Comparison of ENCODE assay signal across 22 cellular contexts in genomic region chr6:657743-658142, GRCh38. TPM values are rescaled to one million over a fixed set of nuclear protein-coding genes. Genes with fewer than 3 reads are reported as not detected.
DNase-seq lines count a peak whose midpoint lies in the region; ATAC-seq, FAIRE-seq and TF ChIP-seq lines count a peak whose summit lies in the region.
"Had no signal": no experiment of that assay in that cellular context is flagged by ENCODE, and none has a peak within 500 bp of the region (broad histone marks: within the 10 kb centered on the region; RNA-seq: fewer than 3 reads in every experiment).

No MANE protein-coding gene starts in this region.

- BruUV-seq in K562 (replicated peaks; lab: Mats Ljungman, UMichigan): no TSS peak

- no peak overlapping the region for H2AFZ ChIP-seq in K562 (ENCODE audit: low read depth, low read length)

- no peak for TF ChIP-seq RAD21 in K562 (CRISPR knock-in tag; conservative IDR thresholded peaks at IDR 0.05 in 1 of 2, IDR thresholded peaks at IDR 0.05 in 1 of 2)

- H3K79me2 ChIP-seq in K562 (ENCODE audit: control insufficient read depth, insufficient read depth, low read length): peaks cover 32% of the 10 kb centered on the region

- H3K4me1 Mint-ChIP-seq in naive thymus-derived CD4-positive, alpha-beta T cell: peaks cover 42 to 68% (median 53%) of the 10 kb centered on the region in 7 donors

- POLR2A ChIA-PET in K562 (lab: Yijun Ruan, JAX): no interaction called here
- POLR2A ChIA-PET in naive thymus-derived CD4-positive, alpha-beta T cell (lab: Charles Lee): no interaction called here

- in situ Hi-C loops in K562 (cut with MboI): no loop called here

- no peaks in the 10 kb centered on the region; the same call in 1 of the 2 replicates for H4K20me1 ChIP-seq in K562 (replicated peaks; ENCODE audit: control insufficient read depth, insufficient read depth, low read length)

- TF ChIP-seq CTCF in left ventricle myocardium inferior (IDR thresholded peaks at IDR 0.05; ENCODE audit: borderline replicate concordance) (no peak), K562 (IDR thresholded peaks at IDR 0.05 in 2 of 3, conservative IDR thresholded peaks at IDR 0.05 in 1 of 3; ENCODE audit: insufficient read depth in 2 of 3, low read depth in 1 of 3, low read length in 3 of 3) (no peak)

- no peak overlapping the region for H3K4me3 Mint-ChIP-seq in naive thymus-derived CD4-positive, alpha-beta T cell
- H3K4me3 Mint-ChIP-seq: B cell, CD14-positive monocyte had no signal

- H3K27ac Mint-ChIP-seq in naive thymus-derived CD4-positive, alpha-beta T cell: peak overlapping the region in 5 of 9 donors; percentile 32 to 55 (median 44)
- H3K27ac Mint-ChIP-seq: B cell, CD14-positive monocyte had no signal

- H3K4me1 ChIP-seq in left ventricle myocardium inferior (peaks cover 52% of the 10 kb centered on the region), K562 (replicated peaks in 1 of 2; ENCODE audit: control insufficient read depth in 2 of 2, insufficient read depth in 2 of 2, low read length in 2 of 2) (peaks cover 23 to 26% of the 10 kb centered on the region in 2 experiments)
- peaks cover 7 to 23% of the 10 kb centered on the region in 2 donors for H3K4me1 ChIP-seq in naive thymus-derived CD4-positive, alpha-beta T cell (ENCODE audit: control insufficient read depth in 2 of 2, insufficient read depth in 2 of 2, low read length in 2 of 2)
- H3K4me1 ChIP-seq: Peyer's patch, SJCRH30 had no signal

- no peak for FAIRE-seq in K562 (lab: Jason Lieb, UNC)
- FAIRE-seq: A549, H54 had no signal

- H3K36me3 Mint-ChIP-seq in naive thymus-derived CD4-positive, alpha-beta T cell: peaks cover 15 to 44% (median 37%) of the 10 kb centered on the region in 5 donors

- no peaks in the 10 kb centered on the region for H3K9me1 ChIP-seq in K562 (ENCODE audit: control insufficient read depth, insufficient read depth, low read length)

- H3K4me3 ChIP-seq in left ventricle myocardium inferior (no peak overlapping the region), K562 (no peak overlapping the region), H7 (ENCODE audit: insufficient read depth, low read depth, low read length) (no peak overlapping the region)
- H3K4me3 ChIP-seq in naive thymus-derived CD4-positive, alpha-beta T cell (ENCODE audit: low read length): no peak overlapping the region
- H3K4me3 ChIP-seq: A549, Peyer's patch, SJCRH30 had no signal

- no peak overlapping the region for H3K4me2 ChIP-seq in K562 (ENCODE audit: insufficient read depth, low read length)
- H3K4me2 ChIP-seq: A549 had no signal

- H3K9ac ChIP-seq in K562 (ENCODE audit: insufficient read depth in 1 of 2, low read depth in 2 of 2, low read length in 2 of 2): no peak overlapping the region

- DNase-seq in left ventricle myocardium inferior: no peak
- DNase-seq in Right ventricle myocardium inferior (ENCODE audit: missing footprints): no peak
- DNase-seq in K562 (ENCODE audit: extremely low read depth in 1 of 4, low spot score in 3 of 4): no peak
- no peak for DNase-seq in naive thymus-derived CD4-positive, alpha-beta T cell
- no peak for DNase-seq in H7
- DNase-seq in NCI-H748 treated with DMSO at 0.1 percent for 48 hours (lab: John Stamatoyannopoulos, UW): no peak
- DNase-seq in erythroblast (lab: John Stamatoyannopoulos, UW): no peak
- DNase-seq: DMS79, Karpas-422, NCI-H1694, NCI-H2081, NCI-H2171, NCI-H345, NCI-H524, NCI-H82, Peyer's patch, SJCRH30 had no signal

- H3K9me3 ChIP-seq in left ventricle myocardium inferior (replicated peaks): peaks cover 23% of the 10 kb centered on the region
- H3K9me3 ChIP-seq in K562 (replicated peaks; ENCODE audit: control insufficient read depth, insufficient read depth, low read depth, low read length): no peaks in the 10 kb centered on the region
- no peaks in the 10 kb centered on the region for H3K9me3 ChIP-seq in naive thymus-derived CD4-positive, alpha-beta T cell (ENCODE audit: control insufficient read depth in 2 of 3, low read length in 3 of 3)
- H3K9me3 ChIP-seq: A549, Peyer's patch, SJCRH30 had no signal

- CTCF ChIA-PET in K562 (lab: Yijun Ruan, JAX; ENCODE audit: low intra/inter-chr PET ratio): no interaction called here
- CTCF ChIA-PET in naive thymus-derived CD4-positive, alpha-beta T cell (lab: Charles Lee): no interaction called here

- TF ChIP-seq POLR2A in K562 (conservative IDR thresholded peaks at IDR 0.05): no peak
- TF ChIP-seq POLR2A in erythroblast (IDR thresholded peaks at IDR 0.05; ENCODE audit: low read length): no peak

- no peaks in the 10 kb centered on the region for H3K27me3 Mint-ChIP-seq in naive thymus-derived CD4-positive, alpha-beta T cell
- H3K27me3 Mint-ChIP-seq: B cell, IgD-negative memory B cell had no signal

- intact Hi-C loops in left ventricle myocardium inferior (cut with micrococcal nuclease): no loop called here
- intact Hi-C loops in Right ventricle myocardium inferior (cut with DNase I): no loop called here
- intact Hi-C loops in K562 (cut with micrococcal nuclease): loop anchor here (2.0 to 5.0 kb wide), 2 partner anchors 53 to 65 kb away; no protein-coding TSS in a partner anchor
- intact Hi-C loops in naive thymus-derived CD4-positive, alpha-beta T cell (cut with micrococcal nuclease): no loop called here

- no peak for ATAC-seq in Right ventricle myocardium inferior
- no peak for ATAC-seq in K562
- ATAC-seq in naive thymus-derived CD4-positive, alpha-beta T cell: no peak
- ATAC-seq: A549 had no signal

- H3K9me3 Mint-ChIP-seq in naive thymus-derived CD4-positive, alpha-beta T cell: peaks cover 0 to 4% (median 0%) of the 10 kb centered on the region in 11 donors

- H3K27me3 ChIP-seq in left ventricle myocardium inferior (ENCODE audit: low read depth) (no peaks in the 10 kb centered on the region), K562 (ENCODE audit: control insufficient read depth in 2 of 2, insufficient read depth in 2 of 2, low read length in 2 of 2) (no peaks in the 10 kb centered on the region), H7 (ENCODE audit: control insufficient read depth, insufficient read depth, low read length) (no peaks in the 10 kb centered on the region)
- no peaks in the 10 kb centered on the region for H3K27me3 ChIP-seq in naive thymus-derived CD4-positive, alpha-beta T cell (ENCODE audit: control insufficient read depth in 2 of 2, insufficient read depth in 2 of 2, low read length in 2 of 2)
- H3K27me3 ChIP-seq: Peyer's patch, SJCRH30 had no signal

- WGBS in K562 (ENCODE audit: insufficient coverage, low coverage, missing lambda C conversion rate): 35% methylated on average over 1 of the region's 1 CpG

- peaks cover 23% of the 10 kb centered on the region for H3K36me3 ChIP-seq in left ventricle myocardium inferior
- H3K36me3 ChIP-seq in K562 (ENCODE audit: control insufficient read depth, insufficient read depth, low read length): peaks cover 6% of the 10 kb centered on the region; the same call in 1 of the 3 replicates
- H3K36me3 ChIP-seq in naive thymus-derived CD4-positive, alpha-beta T cell (ENCODE audit: control insufficient read depth in 2 of 3, insufficient read depth in 3 of 3, low read length in 3 of 3): peaks cover 0 to 11% (median 0%) of the 10 kb centered on the region in 3 experiments
- H3K36me3 ChIP-seq in H7 (replicated peaks; ENCODE audit: control insufficient read depth, insufficient read depth, low read length): no peaks in the 10 kb centered on the region
- H3K36me3 ChIP-seq: SJCRH30 had no signal

- no peak for TF ChIP-seq EP300 in K562 (IDR thresholded peaks at IDR 0.05; ENCODE audit: low read length)

- H3K27ac ChIP-seq in left ventricle myocardium inferior (replicated peaks) (peak overlapping the region; percentile 41), K562 (ENCODE audit: extremely low read depth, low read depth, low read length) (no peak overlapping the region; the same call in 2 of the 3 replicates)
- H3K27ac ChIP-seq in naive thymus-derived CD4-positive, alpha-beta T cell (ENCODE audit: low read depth, low read length): no peak overlapping the region
- H3K27ac ChIP-seq: A549, Peyer's patch, SJCRH30 had no signal

RNA-seq across cellular contexts. Expression of gene HUS1B, which starts 0.8 kb away (rescaled TPM):
- total RNA-seq in left ventricle myocardium inferior (not detected), Right ventricle myocardium inferior (not detected), K562 (2014; rRNA removed) (1.1 and 1.3 TPM in 2 replicates), K562 (2014; rRNA removed; fragmentation: Illumina TruSeq; extraction: Trizol) (0.44 and 0.67 TPM in 2 replicates), K562 (2015; rRNA removed; fragmentation: Illumina TruSeq; extraction: Trizol) (0.57 and 0.69 TPM in 2 replicates), K562 (2021) (1.0 and 1.4 TPM in 2 replicates)
- total RNA-seq in K562 (2011; cell fraction: chromatin; rRNA removed; ENCODE audit: low replicate concordance): 5.6 and 5.8 TPM in 2 replicates
- 2.8 and 3.8 TPM in 2 replicates for total RNA-seq in K562 (2011; cell fraction: nucleolus; rRNA removed)
- 2.7 and 4.0 TPM in 2 replicates for total RNA-seq in K562 (2011; cell fraction: nucleoplasm; rRNA removed)
- polyA plus RNA-seq in K562 (2011; rRNA removed) (0.29 and 0.31 TPM in 2 replicates), K562 (2014; fragmentation: Illumina TruSeq; extraction: Trizol) (0.16 and 0.32 TPM in 2 replicates), K562 (2014; fragmentation: Nextera tagmentation; extraction: Ambion mirVana) (under 1 TPM in 1 of 2 experiments, not detected in 1; 0.32 TPM), K562 (2014; rRNA removed) (0.32 TPM in 1 of 2 replicates, not detected in the other)
- polyA plus RNA-seq in K562 (2011; cell fraction: cytosol; rRNA removed): 0.25 and 0.40 TPM in 2 replicates
- polyA plus RNA-seq in K562 (2011; cell fraction: nucleus; rRNA removed): 0.74 and 1.4 TPM in 2 replicates
- 0.39 and 0.64 TPM in 2 replicates for polyA plus RNA-seq in K562 (2012)
- 0.63 and 0.74 TPM in 2 replicates for polyA minus RNA-seq in K562 (2011; rRNA and poly(A)+ RNA removed)
- 1.4 TPM in 1 of 2 replicates, not detected in the other for polyA minus RNA-seq in K562 (2011; cell fraction: cytosol; rRNA and poly(A)+ RNA removed)
- polyA minus RNA-seq in K562 (2011; cell fraction: nucleus; rRNA and poly(A)+ RNA removed): 2.6 TPM in 2 replicates
- 1 to 10 TPM; 1.4 to 3.5 (median 2.4) TPM for total RNA-seq in naive thymus-derived CD4-positive, alpha-beta T cell
- 1 to 10 TPM; 1.1 to 1.4 TPM for polyA plus RNA-seq in naive thymus-derived CD4-positive, alpha-beta T cell
- 0.22 and 1.1 TPM in 2 replicates for total RNA-seq in H7 (2014; rRNA removed; shearing (Covaris generic))

RNA-seq across cellular contexts. Expression of gene EXOC2, which starts 35.2 kb away (rescaled TPM):
- total RNA-seq in left ventricle myocardium inferior (15.6 TPM), Right ventricle myocardium inferior (13.3 TPM), K562 (2014; rRNA removed) (20.8 and 23.0 TPM in 2 replicates), K562 (2014; rRNA removed; fragmentation: Illumina TruSeq; extraction: Trizol) (27.9 and 28.6 TPM in 2 replicates), K562 (2015; rRNA removed; fragmentation: Illumina TruSeq; extraction: Trizol) (24.1 and 27.4 TPM in 2 replicates), K562 (2021) (24.4 and 24.7 TPM in 2 replicates)
- 29.0 and 54.6 TPM in 2 replicates for total RNA-seq in K562 (2011; cell fraction: chromatin; rRNA removed; ENCODE audit: low replicate concordance)
- total RNA-seq in K562 (2011; cell fraction: nucleolus; rRNA removed): 15.0 and 20.5 TPM in 2 replicates
- total RNA-seq in K562 (2011; cell fraction: nucleoplasm; rRNA removed): 22.8 and 25.9 TPM in 2 replicates
- polyA plus RNA-seq in K562 (2011; rRNA removed) (22.5 and 30.2 TPM in 2 replicates), K562 (2014; fragmentation: Illumina TruSeq; extraction: Trizol) (20.2 and 24.2 TPM in 2 replicates), K562 (2014; fragmentation: Nextera tagmentation; extraction: Ambion mirVana) (10 to 100 TPM; 12.2 to 18.0 TPM), K562 (2014; rRNA removed) (17.0 and 23.6 TPM in 2 replicates)
- 17.0 and 18.6 TPM in 2 replicates for polyA plus RNA-seq in K562 (2011; cell fraction: cytosol; rRNA removed)
- 18.1 and 20.1 TPM in 2 replicates for polyA plus RNA-seq in K562 (2011; cell fraction: nucleus; rRNA removed)
- polyA plus RNA-seq in K562 (2012): 20.4 TPM in 2 replicates
- 66.5 and 74.5 TPM in 2 replicates for polyA minus RNA-seq in K562 (2011; rRNA and poly(A)+ RNA removed)
- 17.9 and 26.4 TPM in 2 replicates for polyA minus RNA-seq in K562 (2011; cell fraction: cytosol; rRNA and poly(A)+ RNA removed)
- polyA minus RNA-seq in K562 (2011; cell fraction: nucleus; rRNA and poly(A)+ RNA removed): 22.2 and 34.4 TPM in 2 replicates
- 10 to 100 TPM; 26.7 to 40.6 (median 38.8) TPM for total RNA-seq in naive thymus-derived CD4-positive, alpha-beta T cell
- 10 to 100 TPM; 33.9 to 45.4 TPM for polyA plus RNA-seq in naive thymus-derived CD4-positive, alpha-beta T cell
- total RNA-seq in H7 (2014; rRNA removed; shearing (Covaris generic)): 41.4 and 46.6 TPM in 2 replicates
